Comparison of ENCODE assay signal across 1 cellular context in genomic region chr1:235649722-235650163, GRCh38.
TF ChIP-seq lines count a peak whose summit lies in the region.

Gene GNG4 (minus strand): TSS chr1:235649784. CDS start chr1:235583838, 65,946 bp downstream.

TF ChIP-seq in SK-N-SH, 30 proteins besides CTCF, POLR2A, EP300 and RAD21:
- TF ChIP-seq REST (IDR thresholded peaks at IDR 0.05; ENCODE audit: low read depth, low read length) (peak; percentile 1; the same call in 1 of the 2 replicates), TAF1 (IDR thresholded peaks at IDR 0.05; ENCODE audit: borderline replicate concordance, low read depth, low read length) (no peak), MXI1 (IDR thresholded peaks at IDR 0.05; ENCODE audit: low read depth, low read length) (peak; percentile 47; the same call in 1 of the 2 replicates)
